11 cellular contexts compared by ENCODE assay signal in genomic region chr3:107432646-107433045, GRCh38. TPM values are rescaled to one million over a fixed set of nuclear protein-coding genes. Genes with fewer than 3 reads are reported as not detected.
A peak's percentile ranks its signal among the peaks of the same experiment; 100 is the strongest.
DNase-seq lines count a peak whose midpoint lies in the region; ATAC-seq and TF ChIP-seq lines count a peak whose summit lies in the region.
"Had no signal": no experiment of that assay in that cellular context is flagged by ENCODE, and none has a peak within 500 bp of the region (broad histone marks: within the 10 kb centered on the region; RNA-seq: fewer than 3 reads in every experiment).

No MANE protein-coding gene starts in this region.

- H3K4me1 ChIP-seq in hepatocyte (ENCODE audit: insufficient read depth): peaks cover 5% of the 10 kb centered on the region

- CTCF ChIA-PET in activated CD4-positive, alpha-beta memory T cell treated with anti-CD3 and anti-CD28 coated beads for 36 hours (lab: Charles Lee): no interaction called here
- CTCF ChIA-PET in activated CD4-positive, alpha-beta memory T cell treated with anti-CD3 and anti-CD28 coated beads, Interleukin-2, amount 10 ng/mL, durations not matched to agents 7 days and 5 days (lab: Charles Lee): interaction anchor here (0.7 kb wide), 1 partner anchor 433 kb away, joined by 3 read pairs; no protein-coding TSS in a partner anchor

- H3K4me3 Mint-ChIP-seq in activated CD4-positive, alpha-beta memory T cell treated with anti-CD3 and anti-CD28 coated beads for 36 hours: peak overlapping the region; percentile 35
- no peak overlapping the region for H3K4me3 Mint-ChIP-seq in activated CD4-positive, alpha-beta memory T cell treated with anti-CD3 and anti-CD28 coated beads, Interleukin-2, amount 10 ng/mL, durations not matched to agents 7 days and 5 days
- peak overlapping the region; percentile 21 to 22 for H3K4me3 Mint-ChIP-seq in stimulated activated naive CD8-positive, alpha-beta T cell treated with anti-CD3 and anti-CD28 coated beads, Interleukin-15, amount 100 ng/mL, for 72 hours

- H3K4me3 ChIP-seq in hepatocyte: peak overlapping the region; percentile 91

- H3K79me2 ChIP-seq in hepatocyte: no peaks in the 10 kb centered on the region

- H3K9me3 Mint-ChIP-seq in activated CD4-positive, alpha-beta memory T cell treated with anti-CD3 and anti-CD28 coated beads for 36 hours: no peaks in the 10 kb centered on the region
- no peaks in the 10 kb centered on the region for H3K9me3 Mint-ChIP-seq in activated CD4-positive, alpha-beta memory T cell treated with anti-CD3 and anti-CD28 coated beads, Interleukin-2, amount 10 ng/mL, durations not matched to agents 7 days and 5 days
- H3K9me3 Mint-ChIP-seq in stimulated activated naive CD8-positive, alpha-beta T cell treated with anti-CD3 and anti-CD28 coated beads, Interleukin-15, amount 100 ng/mL, for 72 hours: no peaks in the 10 kb centered on the region

- peak overlapping the region; percentile 100 for H2AFZ ChIP-seq in hepatocyte

- 74% methylated on average over 8 of the region's 8 CpGs for WGBS in hepatocyte (ENCODE audit: low lambda C conversion rate, missing lambda C conversion rate)

- H3K36me3 ChIP-seq in hepatocyte (replicated peaks; ENCODE audit: insufficient read depth, low read depth): no peaks in the 10 kb centered on the region

- no peaks in the 10 kb centered on the region for H3K27me3 ChIP-seq in hepatocyte

- TF ChIP-seq CTCF in VCaP (conservative IDR thresholded peaks at IDR 0.05) (no peak), hepatocyte (IDR thresholded peaks at IDR 0.05; ENCODE audit: poor library complexity) (no peak)

- H4K20me1 ChIP-seq in hepatocyte (ENCODE audit: insufficient read depth, poor library complexity, severe bottlenecking): no peaks in the 10 kb centered on the region

- no peak for DNase-seq in activated CD4-positive, alpha-beta memory T cell treated with anti-CD3 and anti-CD28 coated beads for 36 hours
- no peak for DNase-seq in activated CD4-positive, alpha-beta memory T cell treated with anti-CD3 and anti-CD28 coated beads, Interleukin-2, amount 10 ng/mL, durations not matched to agents 7 days and 5 days
- DNase-seq in hepatocyte (ENCODE audit: low spot score) (no peak), cerebellar nuclear complex (lab: John Stamatoyannopoulos, UW) (no peak)
- DNase-seq in stimulated activated naive CD8-positive, alpha-beta T cell treated with anti-CD3 and anti-CD28 coated beads, Interleukin-15, amount 100 ng/mL, for 72 hours: no peak
- DNase-seq: C1 segment of cervical spinal cord; NCI-H2081 treated with DMSO at 0.1 percent for 48 hours; stimulated activated naive CD4-positive, alpha-beta T cell treated with Interleukin-2 at 50 U/mL for 16 hours had no signal

- peak overlapping the region; percentile 95 for H3K4me2 ChIP-seq in hepatocyte

- ATAC-seq in stimulated activated naive CD8-positive, alpha-beta T cell treated with anti-CD3 and anti-CD28 coated beads, Interleukin-15, amount 100 ng/mL, for 72 hours: no peak
- ATAC-seq in GM18868 (IDR thresholded peaks at IDR 0.05; ENCODE audit: unreplicated experiment) (no peak), HG03457 (IDR thresholded peaks at IDR 0.05; ENCODE audit: unreplicated experiment) (no peak)

- H3K27me3 Mint-ChIP-seq in activated CD4-positive, alpha-beta memory T cell treated with anti-CD3 and anti-CD28 coated beads for 36 hours: peaks cover 5% of the 10 kb centered on the region
- H3K27me3 Mint-ChIP-seq in activated CD4-positive, alpha-beta memory T cell treated with anti-CD3 and anti-CD28 coated beads, Interleukin-2, amount 10 ng/mL, durations not matched to agents 7 days and 5 days: peaks cover 22% of the 10 kb centered on the region
- peaks cover 13% of the 10 kb centered on the region for H3K27me3 Mint-ChIP-seq in stimulated activated naive CD8-positive, alpha-beta T cell treated with anti-CD3 and anti-CD28 coated beads, Interleukin-15, amount 100 ng/mL, for 72 hours

- H3K36me3 Mint-ChIP-seq in activated CD4-positive, alpha-beta memory T cell treated with anti-CD3 and anti-CD28 coated beads for 36 hours: no peaks in the 10 kb centered on the region
- no peaks in the 10 kb centered on the region for H3K36me3 Mint-ChIP-seq in activated CD4-positive, alpha-beta memory T cell treated with anti-CD3 and anti-CD28 coated beads, Interleukin-2, amount 10 ng/mL, durations not matched to agents 7 days and 5 days (ENCODE audit: low read depth)

- H3K27ac ChIP-seq in VCaP (peak overlapping the region; percentile 92), hepatocyte (peak overlapping the region; percentile 93)

- no peak overlapping the region for H3K27ac Mint-ChIP-seq in activated CD4-positive, alpha-beta memory T cell treated with anti-CD3 and anti-CD28 coated beads for 36 hours
- no peak overlapping the region for H3K27ac Mint-ChIP-seq in activated CD4-positive, alpha-beta memory T cell treated with anti-CD3 and anti-CD28 coated beads, Interleukin-2, amount 10 ng/mL, durations not matched to agents 7 days and 5 days
- H3K27ac Mint-ChIP-seq in stimulated activated naive CD8-positive, alpha-beta T cell treated with anti-CD3 and anti-CD28 coated beads, Interleukin-15, amount 100 ng/mL, for 72 hours: no peak overlapping the region

- no peaks in the 10 kb centered on the region for H3K9me2 ChIP-seq in hepatocyte (replicated peaks; ENCODE audit: insufficient read depth)

- peaks cover 12% of the 10 kb centered on the region for H3K4me1 Mint-ChIP-seq in activated CD4-positive, alpha-beta memory T cell treated with anti-CD3 and anti-CD28 coated beads for 36 hours (ENCODE audit: low read depth)
- peaks cover 17% of the 10 kb centered on the region for H3K4me1 Mint-ChIP-seq in activated CD4-positive, alpha-beta memory T cell treated with anti-CD3 and anti-CD28 coated beads, Interleukin-2, amount 10 ng/mL, durations not matched to agents 7 days and 5 days
- H3K4me1 Mint-ChIP-seq in stimulated activated naive CD8-positive, alpha-beta T cell treated with anti-CD3 and anti-CD28 coated beads, Interleukin-15, amount 100 ng/mL, for 72 hours: peaks cover 17% of the 10 kb centered on the region

- POLR2A ChIA-PET in activated CD4-positive, alpha-beta memory T cell treated with anti-CD3 and anti-CD28 coated beads for 36 hours (lab: Charles Lee): no interaction called here
- POLR2A ChIA-PET in activated CD4-positive, alpha-beta memory T cell treated with anti-CD3 and anti-CD28 coated beads, Interleukin-2, amount 10 ng/mL, durations not matched to agents 7 days and 5 days (lab: Charles Lee): interaction anchor here (2.2 kb wide), 1 partner anchor 92 kb away, joined by 5 read pairs; no protein-coding TSS in a partner anchor

- no peaks in the 10 kb centered on the region for H3K9me3 ChIP-seq in hepatocyte (ENCODE audit: low read depth)

- intact Hi-C loops in activated CD4-positive, alpha-beta memory T cell treated with anti-CD3 and anti-CD28 coated beads for 36 hours (cut with micrococcal nuclease): no loop called here

RNA-seq across cellular contexts. Expression of gene CCDC54, which starts 55.4 kb away (rescaled TPM):
- not detected for total RNA-seq in activated CD4-positive, alpha-beta memory T cell treated with anti-CD3 and anti-CD28 coated beads for 36 hours
- not detected for total RNA-seq in activated CD4-positive, alpha-beta memory T cell treated with anti-CD3 and anti-CD28 coated beads, Interleukin-2, amount 10 ng/mL, durations not matched to agents 7 days and 5 days
- total RNA-seq in hepatocyte: not detected in 2 replicates
- 0.52 and 0.89 TPM in 2 replicates for polyA plus RNA-seq in hepatocyte
